Comparison of ENCODE assay signal across 1 cellular context in genomic region chr2:106195456-106195855, GRCh38.
TF ChIP-seq lines count a peak whose summit lies in the region.

No MANE protein-coding gene starts in this region.

TF ChIP-seq in GM23338, 12 proteins besides CTCF, POLR2A, EP300 and RAD21 (continued from another document):
- TF ChIP-seq ETS1 (IDR thresholded peaks at IDR 0.05): no peak
- no peak for TF ChIP-seq JUNB (IDR thresholded peaks at IDR 0.05; ENCODE audit: unreplicated experiment)
- TF ChIP-seq POLR2AphosphoS5 (IDR thresholded peaks at IDR 0.05; ENCODE audit: low read depth): no peak
- TF ChIP-seq CREB1 (CRISPR knock-in tag; IDR thresholded peaks at IDR 0.05; ENCODE audit: low read depth): no peak
- no peak for TF ChIP-seq ZNF114 (CRISPR knock-in tag; IDR thresholded peaks at IDR 0.05)
- TF ChIP-seq EZH2 (IDR thresholded peaks at IDR 0.05; ENCODE audit: low read depth, unreplicated experiment): no peak
- no peak for TF ChIP-seq NANOG (IDR thresholded peaks at IDR 0.05; ENCODE audit: borderline replicate concordance)
- no peak for TF ChIP-seq ZNF462 (CRISPR knock-in tag; IDR thresholded peaks at IDR 0.05)
- TF ChIP-seq, protein P1, sequence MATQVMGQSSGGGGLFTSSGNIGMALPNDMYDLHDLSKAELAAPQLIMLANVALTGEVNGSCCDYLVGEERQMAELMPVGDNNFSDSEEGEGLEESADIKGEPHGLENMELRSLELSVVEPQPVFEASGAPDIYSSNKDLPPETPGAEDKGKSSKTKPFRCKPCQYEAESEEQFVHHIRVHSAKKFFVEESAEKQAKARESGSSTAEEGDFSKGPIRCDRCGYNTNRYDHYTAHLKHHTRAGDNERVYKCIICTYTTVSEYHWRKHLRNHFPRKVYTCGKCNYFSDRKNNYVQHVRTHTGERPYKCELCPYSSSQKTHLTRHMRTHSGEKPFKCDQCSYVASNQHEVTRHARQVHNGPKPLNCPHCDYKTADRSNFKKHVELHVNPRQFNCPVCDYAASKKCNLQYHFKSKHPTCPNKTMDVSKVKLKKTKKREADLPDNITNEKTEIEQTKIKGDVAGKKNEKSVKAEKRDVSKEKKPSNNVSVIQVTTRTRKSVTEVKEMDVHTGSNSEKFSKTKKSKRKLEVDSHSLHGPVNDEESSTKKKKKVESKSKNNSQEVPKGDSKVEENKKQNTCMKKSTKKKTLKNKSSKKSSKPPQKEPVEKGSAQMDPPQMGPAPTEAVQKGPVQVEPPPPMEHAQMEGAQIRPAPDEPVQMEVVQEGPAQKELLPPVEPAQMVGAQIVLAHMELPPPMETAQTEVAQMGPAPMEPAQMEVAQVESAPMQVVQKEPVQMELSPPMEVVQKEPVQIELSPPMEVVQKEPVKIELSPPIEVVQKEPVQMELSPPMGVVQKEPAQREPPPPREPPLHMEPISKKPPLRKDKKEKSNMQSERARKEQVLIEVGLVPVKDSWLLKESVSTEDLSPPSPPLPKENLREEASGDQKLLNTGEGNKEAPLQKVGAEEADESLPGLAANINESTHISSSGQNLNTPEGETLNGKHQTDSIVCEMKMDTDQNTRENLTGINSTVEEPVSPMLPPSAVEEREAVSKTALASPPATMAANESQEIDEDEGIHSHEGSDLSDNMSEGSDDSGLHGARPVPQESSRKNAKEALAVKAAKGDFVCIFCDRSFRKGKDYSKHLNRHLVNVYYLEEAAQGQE (IDR thresholded peaks at IDR 0.05; ENCODE audit: unreplicated experiment): no peak
TF ChIP-seq in GM23338: peak in this region for 0.
